ENCODE assay signal across 3 cellular contexts in the genomic region with DNA sequence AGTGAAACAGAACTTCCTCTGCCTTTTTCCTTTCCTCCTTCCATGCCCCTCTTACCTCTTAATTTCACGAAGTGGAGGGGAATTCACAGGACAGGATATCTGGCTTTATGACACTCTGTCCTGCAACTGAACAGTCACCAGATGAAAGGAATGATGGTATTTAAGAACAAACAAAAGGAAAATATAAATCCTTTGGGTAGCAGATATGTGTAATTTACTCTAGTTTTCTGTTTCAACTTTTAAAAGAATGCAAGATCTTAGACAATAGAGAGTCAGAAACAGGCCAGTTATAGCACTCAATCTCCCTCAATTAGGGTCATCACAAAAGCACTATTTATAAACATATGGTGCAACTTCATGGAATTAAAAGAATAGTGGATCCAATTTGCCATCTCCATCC.
TF ChIP-seq lines count a peak whose summit lies in the region.

No MANE protein-coding gene starts in this region.

TF ChIP-seq in IMR-90, 13 proteins besides CTCF, POLR2A, EP300 and RAD21:
- TF ChIP-seq CEBPB (IDR thresholded peaks at IDR 0.05; ENCODE audit: low read depth, low read length) (no peak), CHD1 (IDR thresholded peaks at IDR 0.05; ENCODE audit: low read depth, low read length) (no peak), MAFK (IDR thresholded peaks at IDR 0.05; ENCODE audit: low read depth, low read length) (no peak), RFX5 (IDR thresholded peaks at IDR 0.05; ENCODE audit: low read depth, low read length) (no peak), SMC3 (IDR thresholded peaks at IDR 0.05; ENCODE audit: low read depth, low read length) (no peak), FOS (IDR thresholded peaks at IDR 0.05; ENCODE audit: low read depth, low read length) (no peak)
- TF ChIP-seq, protein P1, sequence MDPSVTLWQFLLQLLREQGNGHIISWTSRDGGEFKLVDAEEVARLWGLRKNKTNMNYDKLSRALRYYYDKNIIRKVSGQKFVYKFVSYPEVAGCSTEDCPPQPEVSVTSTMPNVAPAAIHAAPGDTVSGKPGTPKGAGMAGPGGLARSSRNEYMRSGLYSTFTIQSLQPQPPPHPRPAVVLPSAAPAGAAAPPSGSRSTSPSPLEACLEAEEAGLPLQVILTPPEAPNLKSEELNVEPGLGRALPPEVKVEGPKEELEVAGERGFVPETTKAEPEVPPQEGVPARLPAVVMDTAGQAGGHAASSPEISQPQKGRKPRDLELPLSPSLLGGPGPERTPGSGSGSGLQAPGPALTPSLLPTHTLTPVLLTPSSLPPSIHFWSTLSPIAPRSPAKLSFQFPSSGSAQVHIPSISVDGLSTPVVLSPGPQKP (IDR thresholded peaks at IDR 0.05; ENCODE audit: borderline replicate concordance, low read depth, low read length), result no peak

TF ChIP-seq in H1, 55 proteins besides CTCF, POLR2A, EP300 and RAD21:
- TF ChIP-seq SAP30 (IDR thresholded peaks at IDR 0.05; ENCODE audit: insufficient read depth, insufficient replicate concordance, low read length), result no peak
- no peak for TF ChIP-seq FOSL1 (IDR thresholded peaks at IDR 0.05; ENCODE audit: insufficient read depth, low read depth, low read length)
- no peak for TF ChIP-seq GTF2F1 (IDR thresholded peaks at IDR 0.05; ENCODE audit: borderline replicate concordance, low read depth, low read length)
- no peak for TF ChIP-seq CHD2 (IDR thresholded peaks at IDR 0.05; ENCODE audit: low read length)
- TF ChIP-seq MAFK (IDR thresholded peaks at IDR 0.05; ENCODE audit: low read depth, low read length), result no peak
- TF ChIP-seq TEAD4 (IDR thresholded peaks at IDR 0.05; ENCODE audit: low read depth, low read length), result no peak
- no peak for TF ChIP-seq CEBPB (IDR thresholded peaks at IDR 0.05; ENCODE audit: low read depth, low read length)
- no peak for TF ChIP-seq TCF12 (IDR thresholded peaks at IDR 0.05; ENCODE audit: low read depth, low read length)
- TF ChIP-seq NANOG (IDR thresholded peaks at IDR 0.05; ENCODE audit: insufficient read depth, low read depth, low read length, poor library complexity, severe bottlenecking), result no peak
- TF ChIP-seq, protein P2, sequence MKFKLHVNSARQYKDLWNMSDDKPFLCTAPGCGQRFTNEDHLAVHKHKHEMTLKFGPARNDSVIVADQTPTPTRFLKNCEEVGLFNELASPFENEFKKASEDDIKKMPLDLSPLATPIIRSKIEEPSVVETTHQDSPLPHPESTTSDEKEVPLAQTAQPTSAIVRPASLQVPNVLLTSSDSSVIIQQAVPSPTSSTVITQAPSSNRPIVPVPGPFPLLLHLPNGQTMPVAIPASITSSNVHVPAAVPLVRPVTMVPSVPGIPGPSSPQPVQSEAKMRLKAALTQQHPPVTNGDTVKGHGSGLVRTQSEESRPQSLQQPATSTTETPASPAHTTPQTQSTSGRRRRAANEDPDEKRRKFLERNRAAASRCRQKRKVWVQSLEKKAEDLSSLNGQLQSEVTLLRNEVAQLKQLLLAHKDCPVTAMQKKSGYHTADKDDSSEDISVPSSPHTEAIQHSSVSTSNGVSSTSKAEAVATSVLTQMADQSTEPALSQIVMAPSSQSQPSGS (IDR thresholded peaks at IDR 0.05; ENCODE audit: low read length), result no peak
- no peak for TF ChIP-seq CHD1 (IDR thresholded peaks at IDR 0.05; ENCODE audit: low read depth, low read length)
- TF ChIP-seq NRF1 (IDR thresholded peaks at IDR 0.05; ENCODE audit: low read depth, low read length), result no peak
- TF ChIP-seq EZH2 (IDR thresholded peaks at IDR 0.05; ENCODE audit: low read depth, low read length, severe bottlenecking), result no peak
- TF ChIP-seq PHF8 (conservative IDR thresholded peaks at IDR 0.05; ENCODE audit: low read depth, low read length), result no peak
- TF ChIP-seq POLR2AphosphoS5 (IDR thresholded peaks at IDR 0.05; ENCODE audit: low read depth, low read length), result no peak
- no peak for TF ChIP-seq ASH2L (IDR thresholded peaks at IDR 0.05; ENCODE audit: low read length)
- TF ChIP-seq BCL11A (IDR thresholded peaks at IDR 0.05; ENCODE audit: low read depth in 2 of 2, low read length in 2 of 2), result no peak

TF ChIP-seq in SK-N-SH treated with all-trans-retinoic acid at 6 μM for 48 hours, 23 proteins besides CTCF, POLR2A, EP300 and RAD21:
- TF ChIP-seq BACH2 (CRISPR knock-in tag; IDR thresholded peaks at IDR 0.05; ENCODE audit: borderline replicate concordance) (no peak), ZFP30 (CRISPR knock-in tag; IDR thresholded peaks at IDR 0.05) (no peak), ZNF8 (CRISPR knock-in tag; IDR thresholded peaks at IDR 0.05) (no peak), CSDC2 (CRISPR knock-in tag; IDR thresholded peaks at IDR 0.05) (no peak)
- TF ChIP-seq, protein P3, sequence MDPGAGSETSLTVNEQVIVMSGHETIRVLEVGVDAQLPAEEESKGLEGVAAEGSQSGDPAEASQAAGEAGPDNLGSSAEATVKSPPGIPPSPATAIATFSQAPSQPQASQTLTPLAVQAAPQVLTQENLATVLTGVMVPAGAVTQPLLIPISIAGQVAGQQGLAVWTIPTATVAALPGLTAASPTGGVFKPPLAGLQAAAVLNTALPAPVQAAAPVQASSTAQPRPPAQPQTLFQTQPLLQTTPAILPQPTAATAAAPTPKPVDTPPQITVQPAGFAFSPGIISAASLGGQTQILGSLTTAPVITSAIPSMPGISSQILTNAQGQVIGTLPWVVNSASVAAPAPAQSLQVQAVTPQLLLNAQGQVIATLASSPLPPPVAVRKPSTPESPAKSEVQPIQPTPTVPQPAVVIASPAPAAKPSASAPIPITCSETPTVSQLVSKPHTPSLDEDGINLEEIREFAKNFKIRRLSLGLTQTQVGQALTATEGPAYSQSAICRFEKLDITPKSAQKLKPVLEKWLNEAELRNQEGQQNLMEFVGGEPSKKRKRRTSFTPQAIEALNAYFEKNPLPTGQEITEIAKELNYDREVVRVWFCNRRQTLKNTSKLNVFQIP (CRISPR knock-in tag; IDR thresholded peaks at IDR 0.05; ENCODE audit: borderline replicate concordance, low read depth), result no peak
TF ChIP-seq in SK-N-SH treated with all-trans-retinoic acid at 6 μM for 48 hours: peak in this region for 0.
